33 cellular contexts compared by ENCODE assay signal in the genomic region with DNA sequence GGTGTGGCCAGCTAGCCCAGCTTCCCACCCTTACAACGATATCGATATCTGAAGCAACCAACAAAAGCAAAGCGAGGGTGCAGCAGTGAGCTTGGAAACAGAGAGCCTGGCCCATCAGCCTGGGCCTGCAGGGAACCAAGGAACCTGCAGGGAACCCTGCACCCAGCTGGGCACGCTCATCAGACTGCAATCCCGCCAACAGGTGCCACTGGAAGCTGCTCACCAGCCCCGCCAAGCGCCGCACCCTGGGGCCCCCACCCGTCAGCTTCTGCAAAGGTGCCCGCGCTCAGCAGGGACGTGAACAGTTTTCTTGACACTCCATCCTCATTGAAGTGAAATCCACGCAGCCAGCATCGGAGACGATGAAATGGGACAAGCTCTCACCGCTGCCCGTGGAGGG.
"Had no signal": no experiment of that assay in that cellular context is flagged by ENCODE, and none has a peak within 500 bp of the region (broad histone marks: within the 10 kb centered on the region; RNA-seq: fewer than 3 reads in every experiment).

No MANE protein-coding gene starts in this region.

- H3K36me3 ChIP-seq: Peyer's patch, WERI-Rb-1 had no signal

- FAIRE-seq: bronchial epithelial cell, colon had no signal

- H3K27ac ChIP-seq: Peyer's patch, RWPE1, WERI-Rb-1 had no signal

- ATAC-seq: activated CD8-positive, alpha-beta memory T cell treated with anti-CD3 and anti-CD28 coated beads, Interleukin-2, amount 10 ng/mL, durations not matched to agents 7 days and 5 days; activated naive CD8-positive, alpha-beta T cell treated with anti-CD3 and anti-CD28 coated beads, Interleukin-2, amount 50 U/mL, for 24 hours; PC-3 had no signal

- H3K27me3 ChIP-seq: Peyer's patch had no signal

- DNase-seq: activated CD4-positive, alpha-beta memory T cell treated with anti-CD3 and anti-CD28 coated beads, Interleukin-2, amount 10 ng/mL, durations not matched to agents 7 days and 5 days; activated CD4-positive, alpha-beta T cell treated with anti-CD3 and anti-CD28 coated beads for 1 hour; activated CD4-positive, alpha-beta T cell treated with anti-CD3 and anti-CD28 coated beads for 48 hours; activated CD4-positive, CD25-positive, alpha-beta regulatory T cell; activated CD8-positive, alpha-beta memory T cell treated with anti-CD3 and anti-CD28 coated beads for 24 hours; activated CD8-positive, alpha-beta memory T cell treated with anti-CD3 and anti-CD28 coated beads, Interleukin-2, amount 10 ng/mL, durations not matched to agents 7 days and 5 days; activated CD8-positive, alpha-beta memory T cell treated with anti-CD3 and anti-CD28 coated beads, Interleukin-2, amount 50 U/mL, for 48 hours; activated effector memory CD4-positive, alpha-beta T cell treated with Interleukin-2 at 50 U/mL for 16 hours; activated naive CD4-positive, alpha-beta T cell treated with anti-CD3 and anti-CD28 coated beads, Interleukin-2, amount 10 ng/mL, durations not matched to agents 7 days and 5 days; activated naive CD8-positive, alpha-beta T cell treated with anti-CD3 and anti-CD28 coated beads, Interleukin-2, amount 50 U/mL, for 24 hours; activated T-cell treated with anti-CD3 and anti-CD28 coated beads, Interleukin-2, amount 50 U/mL, for 48 hours; anterior cingulate cortex; central memory CD4-positive, alpha-beta T cell; NCI-H1105; NCI-H1417 treated with DMSO at 0.1 percent for 48 hours; NCI-H2029; NCI-H2107; NCI-H226; NCI-H446 treated with DMSO at 0.1 percent for 48 hours; NCI-H524; NCI-H69; NK-92 treated with Interleukin-12 subunit alpha and Interleukin-12 subunit beta, amount 100 ng/mL, for 24 hours; PC-3; Peyer's patch; SIG-M5; SW 1271; T-helper 1 cell; T-helper 2 cell; T-helper 9 cell; WERI-Rb-1 had no signal

- H3K9me3 ChIP-seq: Peyer's patch had no signal

- H3K4me3 ChIP-seq: Peyer's patch had no signal

- H3K4me1 ChIP-seq: Peyer's patch had no signal
